Comparison of ENCODE assay signal across 19 cellular contexts in the genomic region with DNA sequence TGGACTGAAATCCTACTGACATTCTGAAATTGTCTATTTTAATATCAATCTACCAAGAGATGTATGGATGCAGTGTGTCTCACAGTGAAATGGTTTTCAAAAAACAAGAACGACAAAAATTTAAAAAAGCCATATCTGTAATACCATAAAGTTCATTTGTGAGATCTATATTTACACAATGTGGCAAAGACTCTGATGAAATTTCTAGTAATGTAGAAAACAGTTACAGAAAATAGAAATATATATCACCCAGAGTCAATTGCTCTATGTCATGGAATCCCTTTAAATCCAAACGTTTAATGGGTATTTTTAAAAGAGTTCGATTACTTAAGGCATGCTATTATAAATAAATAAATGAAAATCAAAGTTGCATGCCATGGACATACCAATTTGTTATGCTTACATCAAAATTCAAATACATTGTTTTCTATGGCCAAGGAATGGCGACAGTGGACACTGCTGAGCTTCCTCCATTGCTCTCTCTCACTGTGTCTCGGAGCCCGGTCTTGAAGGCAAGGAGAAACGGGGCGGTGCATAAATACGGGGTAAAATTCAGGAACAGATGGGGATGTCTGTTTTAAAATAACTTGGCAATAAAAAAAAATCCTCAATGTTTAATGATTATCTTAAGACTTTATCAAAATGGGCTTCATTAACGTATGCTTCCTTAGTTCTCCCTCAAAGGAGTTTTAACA. TPM values are rescaled to one million over a fixed set of nuclear protein-coding genes. Genes with fewer than 3 reads are reported as not detected.
DNase-seq lines count a peak whose midpoint lies in the region; ATAC-seq and TF ChIP-seq lines count a peak whose summit lies in the region.
"Had no signal": no experiment of that assay in that cellular context is flagged by ENCODE, and none has a peak within 500 bp of the region (broad histone marks: within the 10 kb centered on the region; RNA-seq: fewer than 3 reads in every experiment).

No MANE protein-coding gene starts in this region.

- H3K36me3 ChIP-seq in GM23338 (ENCODE audit: insufficient read depth) = no peaks in the 10 kb centered on the region

- no peaks in the 10 kb centered on the region for H3F3A ChIP-seq in GM23338 (replicated peaks; ENCODE audit: low read depth)

- no peak for DNase-seq in natural killer cell treated with Interleukin-12 subunit alpha and Interleukin-12 subunit beta and Interleukin-15 and Interleukin-18, amount 100 ng/mL, for 72 hours (ENCODE audit: low spot score)
- no peak for DNase-seq in natural killer cell
- no peak for DNase-seq in GM23338 (ENCODE audit: low spot score)
- DNase-seq in OCI-M1 (lab: John Stamatoyannopoulos, UW) = peak; percentile 52
- no peak for DNase-seq in nephron progenitor cell
- no peak for DNase-seq in EL
- no peak for DNase-seq in mesothelial cell of epicardium (ENCODE audit: low spot score in 2 of 2, unreplicated experiment in 2 of 2)
- DNase-seq: C1 segment of cervical spinal cord; CD8-positive, alpha-beta T cell; DMS 273 treated with DMSO at 0.1 percent for 48 hours; DMS79; GF-D8; H7; HCEC 1CT had no signal

- H3K4me1 Mint-ChIP-seq in natural killer cell treated with Interleukin-12 subunit alpha and Interleukin-12 subunit beta and Interleukin-15 and Interleukin-18, amount 100 ng/mL, for 72 hours (ENCODE audit: low read depth in 2 of 2) = peaks cover 22 to 32% of the 10 kb centered on the region in 2 donors
- no peaks in the 10 kb centered on the region for H3K4me1 Mint-ChIP-seq in natural killer cell
- H3K4me1 Mint-ChIP-seq in GM23338 = no peaks in the 10 kb centered on the region
- no peaks in the 10 kb centered on the region for H3K4me1 Mint-ChIP-seq in nephron progenitor cell
- H3K4me1 Mint-ChIP-seq in mesothelial cell of epicardium = peaks cover 4% of the 10 kb centered on the region

- intact Hi-C loops in natural killer cell (cut with micrococcal nuclease) = no loop called here

- no peak overlapping the region for H3K27ac ChIP-seq in GM23338 (ENCODE audit: low read depth)

- TF ChIP-seq CTCF in natural killer cell (IDR thresholded peaks at IDR 0.05) (no peak), GM23338 (conservative IDR thresholded peaks at IDR 0.05; ENCODE audit: low read depth in 2 of 2) (no peak), nephron progenitor cell (IDR thresholded peaks at IDR 0.05) (no peak), mesothelial cell of epicardium (IDR thresholded peaks at IDR 0.05; ENCODE audit: unreplicated experiment) (no peak)

- H3K27ac Mint-ChIP-seq in natural killer cell treated with Interleukin-12 subunit alpha and Interleukin-12 subunit beta and Interleukin-15 and Interleukin-18, amount 100 ng/mL, for 72 hours = peak overlapping the region; percentile 40 to 49
- H3K27ac Mint-ChIP-seq in natural killer cell = no peak overlapping the region
- H3K27ac Mint-ChIP-seq in GM23338 = no peak overlapping the region
- H3K27ac Mint-ChIP-seq in nephron progenitor cell = peak overlapping the region; percentile 72
- H3K27ac Mint-ChIP-seq in mesothelial cell of epicardium = no peak overlapping the region

- H2AFZ ChIP-seq in GM23338 = peak overlapping the region; percentile 25; the same call in 1 of the 2 replicates

- H3K4me2 ChIP-seq in GM23338 = no peak overlapping the region

- H4K20me1 ChIP-seq in GM23338 (replicated peaks; ENCODE audit: insufficient read depth) = no peaks in the 10 kb centered on the region

- H3K4me3 ChIP-seq in GM23338 = no peak overlapping the region

- H3K27me3 Mint-ChIP-seq in natural killer cell treated with Interleukin-12 subunit alpha and Interleukin-12 subunit beta and Interleukin-15 and Interleukin-18, amount 100 ng/mL, for 72 hours = no peaks in the 10 kb centered on the region
- H3K27me3 Mint-ChIP-seq in natural killer cell (ENCODE audit: low read depth in 2 of 2) (peaks cover 0 to 2% of the 10 kb centered on the region in 2 donors), GM23338 (ENCODE audit: insufficient read depth, low read depth, poor library complexity) (no peaks in the 10 kb centered on the region), nephron progenitor cell (ENCODE audit: low read depth, poor library complexity) (no peaks in the 10 kb centered on the region), mesothelial cell of epicardium (ENCODE audit: low read depth) (no peaks in the 10 kb centered on the region)

- no peaks in the 10 kb centered on the region for H3K9me2 ChIP-seq in GM23338 (ENCODE audit: insufficient read depth)

- H3K4me1 ChIP-seq in GM23338 (ENCODE audit: insufficient read depth) = no peaks in the 10 kb centered on the region

- H3K79me2 ChIP-seq in GM23338 (replicated peaks; ENCODE audit: insufficient read depth) = no peaks in the 10 kb centered on the region

- no peak for ATAC-seq in natural killer cell treated with Interleukin-12 subunit alpha and Interleukin-12 subunit beta and Interleukin-15 and Interleukin-18, amount 100 ng/mL, for 72 hours
- ATAC-seq in natural killer cell (no peak), GM23338 (no peak), GM21737 (IDR thresholded peaks at IDR 0.05; ENCODE audit: unreplicated experiment) (no peak)
- ATAC-seq: CD8-positive, alpha-beta T cell had no signal

- peaks cover 7% of the 10 kb centered on the region for H3K9me3 Mint-ChIP-seq in natural killer cell treated with Interleukin-12 subunit alpha and Interleukin-12 subunit beta and Interleukin-15 and Interleukin-18, amount 100 ng/mL, for 72 hours
- H3K9me3 Mint-ChIP-seq in natural killer cell = no peaks in the 10 kb centered on the region
- no peaks in the 10 kb centered on the region; the same call in 2 of the 3 replicates for H3K9me3 Mint-ChIP-seq in GM23338
- no peaks in the 10 kb centered on the region for H3K9me3 Mint-ChIP-seq in nephron progenitor cell
- H3K9me3 Mint-ChIP-seq in mesothelial cell of epicardium = peaks cover 5% of the 10 kb centered on the region
- H3K9me3 Mint-ChIP-seq: CD8-positive, alpha-beta T cell had no signal

- no peaks in the 10 kb centered on the region for H3K27me3 ChIP-seq in GM23338 (ENCODE audit: insufficient read depth)

- H3K4me3 Mint-ChIP-seq in natural killer cell treated with Interleukin-12 subunit alpha and Interleukin-12 subunit beta and Interleukin-15 and Interleukin-18, amount 100 ng/mL, for 72 hours = no peak overlapping the region
- H3K4me3 Mint-ChIP-seq in natural killer cell = no peak overlapping the region
- H3K4me3 Mint-ChIP-seq in GM23338 = no peak overlapping the region
- H3K4me3 Mint-ChIP-seq in nephron progenitor cell = no peak overlapping the region
- H3K4me3 Mint-ChIP-seq in mesothelial cell of epicardium = no peak overlapping the region
- H3K4me3 Mint-ChIP-seq: CD8-positive, alpha-beta T cell had no signal

- H3K36me3 Mint-ChIP-seq in natural killer cell treated with Interleukin-12 subunit alpha and Interleukin-12 subunit beta and Interleukin-15 and Interleukin-18, amount 100 ng/mL, for 72 hours = peaks cover 15% of the 10 kb centered on the region
- H3K36me3 Mint-ChIP-seq in natural killer cell (no peaks in the 10 kb centered on the region), GM23338 (ENCODE audit: low read depth) (no peaks in the 10 kb centered on the region), nephron progenitor cell (ENCODE audit: low read depth) (no peaks in the 10 kb centered on the region), mesothelial cell of epicardium (no peaks in the 10 kb centered on the region)
- H3K36me3 Mint-ChIP-seq: CD8-positive, alpha-beta T cell had no signal

RNA-seq across cellular contexts. Expression of a gene that starts 37.0 kb away (rescaled TPM):
- 100 to 1,000 TPM; 158 to 383 TPM for total RNA-seq in natural killer cell treated with Interleukin-12 subunit alpha and Interleukin-12 subunit beta and Interleukin-15 and Interleukin-18, amount 100 ng/mL, for 72 hours
- total RNA-seq in natural killer cell (100 to 1,000 TPM in 1 of 3 donors, 10 to 100 TPM in 2; 17.7 to 101 (median 18.2) TPM), mesothelial cell of epicardium (0.27 to 0.36 TPM (median 0.29 TPM) in 3 replicates)
- total RNA-seq in GM23338 (2014; rRNA removed; shearing (Covaris generic)) = 2.0 and 3.2 TPM in 2 replicates
- polyA plus RNA-seq in GM23338 (2016; fragmentation: Nextera tagmentation; extraction: Ambion mirVana) = 5.4 and 7.9 TPM in 2 replicates
- total RNA-seq: A172, A673, G401 had no signal
- polyA plus RNA-seq: BJ had no signal

Comparison
In these comparisons a context has a peak if more than half of its experiments do, and no peak if none do; other contexts are left out.
1. H3K27ac Mint-ChIP-seq: peak in natural killer cell treated with Interleukin-12 subunit alpha and Interleukin-12 subunit beta and Interleukin-15 and Interleukin-18, amount 100 ng/mL, for 72 hours (2 of 2) and nephron progenitor cell (single experiment); none in natural killer cell (0 of 2), GM23338 (single experiment) and mesothelial cell of epicardium (single experiment).